17 cellular contexts compared by ENCODE assay signal in the genomic region with DNA sequence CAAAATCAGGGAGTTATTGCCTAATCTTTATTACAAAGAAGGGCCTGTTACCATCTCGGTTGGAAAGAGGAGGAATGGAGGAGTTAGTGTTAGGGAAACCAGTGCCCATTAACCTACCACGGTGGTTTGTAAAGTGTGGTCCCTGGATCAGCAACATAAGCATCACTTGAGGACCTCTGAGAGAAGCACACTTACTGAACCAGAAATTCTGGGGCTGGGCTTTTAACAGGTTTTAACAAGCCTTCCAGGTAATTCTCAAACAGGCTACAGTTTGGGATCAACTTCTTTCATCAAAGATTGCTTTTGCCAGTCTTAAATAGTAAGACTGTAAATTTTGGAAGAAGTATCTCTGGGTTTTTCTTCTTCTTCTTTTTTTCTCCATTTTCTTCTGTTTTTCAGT.
A peak's percentile ranks its signal among the peaks of the same experiment; 100 is the strongest.
DNase-seq lines count a peak whose midpoint lies in the region; ATAC-seq, FAIRE-seq and TF ChIP-seq lines count a peak whose summit lies in the region.
"Had no signal": no experiment of that assay in that cellular context is flagged by ENCODE, and none has a peak within 500 bp of the region (broad histone marks: within the 10 kb centered on the region; RNA-seq: fewer than 3 reads in every experiment).

No MANE protein-coding gene starts in this region.

- CTCF ChIA-PET in MCF 10A (lab: Yijun Ruan, JAX), result interaction anchor here (0.7 kb wide), 1 partner anchor 583 kb away, joined by 3 read pairs; no protein-coding TSS in a partner anchor
- CTCF ChIA-PET in activated CD8-positive, alpha-beta T cell treated with anti-CD3 and anti-CD28 coated beads, Interleukin-2, amount 10 ng/mL, durations not matched to agents 7 days and 5 days (lab: Charles Lee), result no interaction called here

- peaks cover 28% of the 10 kb centered on the region for H3K4me1 Mint-ChIP-seq in MCF 10A (ENCODE audit: insufficient read depth, unreplicated experiment)
- H3K4me1 Mint-ChIP-seq in astrocyte (ENCODE audit: low read depth, unreplicated experiment), result peaks cover 37% of the 10 kb centered on the region
- no peaks in the 10 kb centered on the region for H3K4me1 Mint-ChIP-seq in activated CD8-positive, alpha-beta T cell treated with anti-CD3 and anti-CD28 coated beads, Interleukin-2, amount 10 ng/mL, durations not matched to agents 7 days and 5 days (ENCODE audit: low read depth)

- H3K4me3 Mint-ChIP-seq in MCF 10A (ENCODE audit: unreplicated experiment) (no peak overlapping the region), astrocyte (ENCODE audit: unreplicated experiment) (no peak overlapping the region)
- H3K4me3 Mint-ChIP-seq in activated CD8-positive, alpha-beta T cell treated with anti-CD3 and anti-CD28 coated beads, Interleukin-2, amount 10 ng/mL, durations not matched to agents 7 days and 5 days, result no peak overlapping the region

- no TSS peak for BruUV-seq in MCF 10A (replicated peaks; lab: Mats Ljungman, UMichigan)

- no peak overlapping the region for H2AFZ ChIP-seq in astrocyte (ENCODE audit: low read depth, low read length)

- H3K27ac Mint-ChIP-seq in MCF 10A (ENCODE audit: low read depth, unreplicated experiment), result peak overlapping the region; percentile 91
- H3K27ac Mint-ChIP-seq in astrocyte (ENCODE audit: unreplicated experiment), result peak overlapping the region; percentile 99
- H3K27ac Mint-ChIP-seq in activated CD8-positive, alpha-beta T cell treated with anti-CD3 and anti-CD28 coated beads, Interleukin-2, amount 10 ng/mL, durations not matched to agents 7 days and 5 days, result no peak overlapping the region

- TF ChIP-seq CTCF in MCF 10A (IDR thresholded peaks at IDR 0.05; ENCODE audit: unreplicated experiment) (no peak), breast epithelium (IDR thresholded peaks at IDR 0.05) (no peak), astrocyte (IDR thresholded peaks at IDR 0.05; ENCODE audit: insufficient read depth, low read depth, low read length) (no peak), foreskin keratinocyte (conservative IDR thresholded peaks at IDR 0.05) (no peak), WERI-Rb-1 (IDR thresholded peaks at IDR 0.05; ENCODE audit: low read depth, low read length) (no peak)

- H3K9me3 ChIP-seq in breast epithelium, result no peaks in the 10 kb centered on the region
- peaks cover 3% of the 10 kb centered on the region for H3K9me3 ChIP-seq in astrocyte (ENCODE audit: insufficient read depth, low read depth, low read length)
- H3K9me3 ChIP-seq in WERI-Rb-1 (ENCODE audit: severe bottlenecking), result peaks cover 3% of the 10 kb centered on the region

- no peaks in the 10 kb centered on the region for H4K20me1 ChIP-seq in astrocyte (ENCODE audit: insufficient read depth, low read length)

- H3K27ac ChIP-seq in breast epithelium (peak overlapping the region in 1 of 2 donors; percentile 39), astrocyte (ENCODE audit: low read depth, low read length) (no peak overlapping the region), foreskin keratinocyte (peak overlapping the region; percentile 79), WERI-Rb-1 (no peak overlapping the region)
- H3K27ac ChIP-seq: C4-2B had no signal

- H3K27me3 Mint-ChIP-seq in MCF 10A (ENCODE audit: insufficient read depth, unreplicated experiment), result no peaks in the 10 kb centered on the region
- no peaks in the 10 kb centered on the region for H3K27me3 Mint-ChIP-seq in astrocyte (ENCODE audit: low read depth, unreplicated experiment)
- H3K27me3 Mint-ChIP-seq in activated CD8-positive, alpha-beta T cell treated with anti-CD3 and anti-CD28 coated beads, Interleukin-2, amount 10 ng/mL, durations not matched to agents 7 days and 5 days (ENCODE audit: low read depth), result no peaks in the 10 kb centered on the region

- no peak for TF ChIP-seq POLR2A in breast epithelium (IDR thresholded peaks at IDR 0.05)

- H3K4me3 ChIP-seq in breast epithelium (no peak overlapping the region), astrocyte (ENCODE audit: insufficient read depth, low read depth, low read length) (no peak overlapping the region), WERI-Rb-1 (ENCODE audit: low read depth, low read length) (no peak overlapping the region)

- no peak for FAIRE-seq in astrocyte (lab: Jason Lieb, UNC)
- FAIRE-seq: A204.1 had no signal

- ATAC-seq in foreskin keratinocyte (no peak), GM18498 (IDR thresholded peaks at IDR 0.05; ENCODE audit: unreplicated experiment) (no peak)
- ATAC-seq in activated CD8-positive, alpha-beta T cell treated with anti-CD3 and anti-CD28 coated beads, Interleukin-2, amount 10 ng/mL, durations not matched to agents 7 days and 5 days, result no peak

- POLR2A ChIA-PET in MCF 10A (lab: Yijun Ruan, JAX), result interaction anchor here (0.6 to 1.2 kb wide), 9 partner anchors 10 to 492 kb away, joined by 3 to 7 read pairs (median 4); a partner anchor contains a TSS
- POLR2A ChIA-PET in activated CD8-positive, alpha-beta T cell treated with anti-CD3 and anti-CD28 coated beads, Interleukin-2, amount 10 ng/mL, durations not matched to agents 7 days and 5 days (lab: Charles Lee), result no interaction called here

- no peaks in the 10 kb centered on the region for H3K27me3 ChIP-seq in breast epithelium
- no peaks in the 10 kb centered on the region for H3K27me3 ChIP-seq in astrocyte (ENCODE audit: insufficient read depth, low read length)
- H3K27me3 ChIP-seq in foreskin keratinocyte, result no peaks in the 10 kb centered on the region
- H3K27me3 ChIP-seq in WERI-Rb-1 (ENCODE audit: insufficient read depth, low read depth, severe bottlenecking), result no peaks in the 10 kb centered on the region

- no peak overlapping the region for H3K9ac ChIP-seq in astrocyte (ENCODE audit: low read length)

- peaks cover 9% of the 10 kb centered on the region for H3K9me3 Mint-ChIP-seq in MCF 10A (ENCODE audit: unreplicated experiment)
- peaks cover 3% of the 10 kb centered on the region for H3K9me3 Mint-ChIP-seq in astrocyte (ENCODE audit: unreplicated experiment)
- no peaks in the 10 kb centered on the region for H3K9me3 Mint-ChIP-seq in activated CD8-positive, alpha-beta T cell treated with anti-CD3 and anti-CD28 coated beads, Interleukin-2, amount 10 ng/mL, durations not matched to agents 7 days and 5 days (ENCODE audit: insufficient read depth)

- DNase-seq in MCF 10A (ENCODE audit: unreplicated experiment) (no peak), breast epithelium (ENCODE audit: low spot score in 2 of 2) (no peak), astrocyte (ENCODE audit: low read depth) (no peak), foreskin keratinocyte (peak; percentile 46 to 68), WERI-Rb-1 (no peak)
- DNase-seq in activated T-cell treated with anti-CD3 and anti-CD28 coated beads, Interleukin-2, amount 50 U/mL, for 1 hour, result no peak
- no peak for DNase-seq in activated CD8-positive, alpha-beta T cell treated with anti-CD3 and anti-CD28 coated beads, Interleukin-2, amount 10 ng/mL, durations not matched to agents 7 days and 5 days
- DNase-seq: DMS 273 treated with DMSO at 0.1 percent for 48 hours, KG1, NCI-H1092 treated with DMSO at 0.1 percent for 48 hours, NCI-H1694, NCI-H2107, NCI-H345, NCI-H69 had no signal

- H3K36me3 Mint-ChIP-seq in MCF 10A (ENCODE audit: insufficient read depth, unreplicated experiment), result no peaks in the 10 kb centered on the region
- no peaks in the 10 kb centered on the region for H3K36me3 Mint-ChIP-seq in astrocyte (ENCODE audit: low read depth, unreplicated experiment)
- no peaks in the 10 kb centered on the region for H3K36me3 Mint-ChIP-seq in activated CD8-positive, alpha-beta T cell treated with anti-CD3 and anti-CD28 coated beads, Interleukin-2, amount 10 ng/mL, durations not matched to agents 7 days and 5 days (ENCODE audit: low read depth)

- no peak overlapping the region for H3K4me2 ChIP-seq in astrocyte (ENCODE audit: low read length)

- H3K79me2 ChIP-seq in astrocyte (ENCODE audit: insufficient read depth, low read length), result no peaks in the 10 kb centered on the region

- intact Hi-C loops in MCF 10A (cut with micrococcal nuclease), result loop anchor here (5.0 to 10.0 kb wide), 3 partner anchors 81 to 171 kb away; no protein-coding TSS in a partner anchor
- intact Hi-C loops in breast epithelium (cut with DNase I; ENCODE audit: low total_unique reads), result no loop called here

- H3K36me3 ChIP-seq in breast epithelium (no peaks in the 10 kb centered on the region), astrocyte (ENCODE audit: insufficient read depth, low read length) (no peaks in the 10 kb centered on the region), WERI-Rb-1 (no peaks in the 10 kb centered on the region)

- H3K4me1 ChIP-seq in breast epithelium, result no peaks in the 10 kb centered on the region
- peaks cover 12% of the 10 kb centered on the region for H3K4me1 ChIP-seq in astrocyte (ENCODE audit: insufficient read depth, low read length)
- peaks cover 42% of the 10 kb centered on the region for H3K4me1 ChIP-seq in foreskin keratinocyte

Comparison
In these comparisons a context has a peak if more than half of its experiments do, and no peak if none do; other contexts are left out.
1. DNase-seq: peak in foreskin keratinocyte (2 of 2); none in MCF 10A (single experiment), breast epithelium (0 of 2), astrocyte (single experiment), WERI-Rb-1 (single experiment), activated T-cell treated with anti-CD3 and anti-CD28 coated beads, Interleukin-2, amount 50 U/mL, for 1 hour (single experiment) and activated CD8-positive, alpha-beta T cell treated with anti-CD3 and anti-CD28 coated beads, Interleukin-2, amount 10 ng/mL, durations not matched to agents 7 days and 5 days (single experiment).